Comparison of ENCODE assay signal across 10 cellular contexts in the genomic region with DNA sequence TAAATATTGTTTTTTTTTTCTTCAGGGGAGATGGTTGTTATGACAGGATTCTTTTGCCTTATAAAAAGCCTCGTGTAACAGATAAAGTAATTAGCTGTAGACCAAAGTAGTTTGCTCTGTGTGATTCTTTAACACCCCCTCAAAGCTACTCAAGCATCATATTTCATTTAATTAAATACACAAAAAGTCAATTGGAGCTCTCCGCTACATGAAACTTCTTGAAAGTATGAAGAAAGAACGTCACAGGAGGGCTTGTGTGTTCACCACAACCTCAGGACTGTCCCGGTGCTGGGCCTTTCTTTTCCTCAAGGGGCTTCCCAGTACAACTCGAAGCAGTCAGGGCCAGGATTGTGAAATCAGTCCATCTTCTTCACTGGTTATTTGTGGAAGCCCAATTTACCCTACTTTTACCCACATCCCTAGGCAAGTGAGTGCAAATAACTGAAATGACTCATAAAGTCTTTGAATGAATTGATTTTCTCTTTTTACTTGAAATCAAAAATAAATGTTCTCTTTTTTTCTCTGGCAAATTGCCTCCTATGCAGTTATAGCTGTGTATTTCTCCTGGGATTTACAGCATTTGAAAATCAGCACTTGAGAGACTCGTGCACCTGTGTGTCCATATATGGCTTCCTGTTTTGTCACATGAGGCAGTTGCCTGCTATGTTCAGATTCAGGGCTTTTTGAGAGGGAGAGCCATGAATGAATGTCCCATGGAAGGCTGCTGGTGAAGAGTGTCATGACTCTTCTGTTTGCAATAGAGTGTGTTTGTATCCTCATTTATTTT. TPM values are rescaled to one million over a fixed set of nuclear protein-coding genes. Genes with fewer than 3 reads are reported as not detected.
A peak's percentile ranks its signal among the peaks of the same experiment; 100 is the strongest.
DNase-seq lines count a peak whose midpoint lies in the region; ATAC-seq and TF ChIP-seq lines count a peak whose summit lies in the region.
"Had no signal": no experiment of that assay in that cellular context is flagged by ENCODE, and none has a peak within 500 bp of the region (broad histone marks: within the 10 kb centered on the region; RNA-seq: fewer than 3 reads in every experiment).

No MANE protein-coding gene starts in this region.

- H3F3A ChIP-seq in GM23248 (ENCODE audit: insufficient read depth): no peaks in the 10 kb centered on the region

- H3K27ac ChIP-seq in thyroid gland (no peak overlapping the region), GM23248 (no peak overlapping the region), esophagus squamous epithelium (no peak overlapping the region)

- in situ Hi-C loops in GM23248 (cut with MboI): no loop called here

- no peaks in the 10 kb centered on the region for H3K27me3 ChIP-seq in thyroid gland
- H3K27me3 ChIP-seq in GM23248 (replicated peaks; ENCODE audit: insufficient read depth): peaks cover 4% of the 10 kb centered on the region
- H3K27me3 ChIP-seq in esophagus squamous epithelium: no peaks in the 10 kb centered on the region

- WGBS in thyroid gland, 2 donors: 26 to 31% methylated on average over 6 of the region's 6 CpGs
- WGBS in GM23248 (ENCODE audit: low coverage in 1 of 2, low lambda C conversion rate in 2 of 2, missing lambda C conversion rate in 2 of 2), 2 experiments: 30 to 32% methylated on average over 6 of the region's 6 CpGs
- 22 to 47% methylated on average over 6 of the region's 6 CpGs for WGBS in esophagus squamous epithelium, 2 donors

- intact Hi-C loops in thyroid gland (cut with DNase I) (no loop called here), esophagus squamous epithelium (cut with DNase I) (no loop called here)

- no peaks in the 10 kb centered on the region for H3K79me2 ChIP-seq in GM23248 (ENCODE audit: insufficient read depth)

- H3K9me2 ChIP-seq in GM23248 (ENCODE audit: insufficient read depth): no peaks in the 10 kb centered on the region

- H3K4me2 ChIP-seq in GM23248 (ENCODE audit: unreplicated experiment): no peak overlapping the region

- H2AFZ ChIP-seq in GM23248: no peak overlapping the region

- no peak overlapping the region for H3K9ac ChIP-seq in GM23248

- TF ChIP-seq CTCF in thyroid gland (IDR thresholded peaks at IDR 0.05) (no peak), esophagus squamous epithelium (IDR thresholded peaks at IDR 0.05) (no peak)

- peak; percentile 69 for ATAC-seq in HG02884 (IDR thresholded peaks at IDR 0.05; ENCODE audit: unreplicated experiment)
- ATAC-seq: activated T-helper 17 cell treated with anti-CD3 and anti-CD28 coated beads, Interleukin-2, amount 50 U/mL, for 72 hours had no signal

- no peaks in the 10 kb centered on the region for H3K9me3 ChIP-seq in thyroid gland
- no peaks in the 10 kb centered on the region for H3K9me3 ChIP-seq in GM23248 (ENCODE audit: low read depth)
- no peaks in the 10 kb centered on the region for H3K9me3 ChIP-seq in esophagus squamous epithelium

- H3K4me1 ChIP-seq in thyroid gland (peaks cover 0 to 6% of the 10 kb centered on the region in 2 donors), GM23248 (ENCODE audit: insufficient read depth) (no peaks in the 10 kb centered on the region), esophagus squamous epithelium (no peaks in the 10 kb centered on the region)

- H4K20me1 ChIP-seq in GM23248 (ENCODE audit: insufficient read depth): no peaks in the 10 kb centered on the region

- no peak overlapping the region for H3K4me3 ChIP-seq in thyroid gland (replicated peaks in 1 of 3)
- H3K4me3 ChIP-seq in GM23248: no peak overlapping the region
- H3K4me3 ChIP-seq in esophagus squamous epithelium: no peak overlapping the region

- DNase-seq in NCI-H345 (lab: John Stamatoyannopoulos, UW) (peak; percentile 46), NCI-H345 treated with DMSO at 0.1 percent for 48 hours (lab: John Stamatoyannopoulos, UW; ENCODE audit: unreplicated experiment) (no peak), NCI-H128 (lab: John Stamatoyannopoulos, UW; ENCODE audit: unreplicated experiment) (peak; percentile 19), thyroid gland (peak; percentile 5 to 30), GM23248 (no peak), esophagus squamous epithelium (lab: John Stamatoyannopoulos, UW) (no peak)
- no peak for DNase-seq in activated CD4-positive, alpha-beta T cell treated with anti-CD3 and anti-CD28 coated beads, Interleukin-2, amount 50 U/mL, for 1 hour

- H3K36me3 ChIP-seq in thyroid gland (no peaks in the 10 kb centered on the region), GM23248 (ENCODE audit: low read depth) (no peaks in the 10 kb centered on the region), esophagus squamous epithelium (no peaks in the 10 kb centered on the region)

- TF ChIP-seq POLR2A in thyroid gland (IDR thresholded peaks at IDR 0.05): no peak
- TF ChIP-seq POLR2A in esophagus squamous epithelium (IDR thresholded peaks at IDR 0.05): no peak

RNA-seq across cellular contexts. Expression of gene LINC00305, which starts 48.6 kb away (rescaled TPM):
- total RNA-seq in thyroid gland (not detected), esophagus squamous epithelium (not detected)
- total RNA-seq in GM23248 (2014; rRNA removed; shearing (Covaris generic)): not detected in 2 replicates
- polyA plus RNA-seq in GM23248 (2016; fragmentation: Nextera tagmentation; extraction: Ambion mirVana): not detected in 2 replicates
- total RNA-seq: activated T-helper 17 cell treated with anti-CD3 and anti-CD28 coated beads, Interleukin-2, amount 50 U/mL, for 72 hours; kidney epithelial cell had no signal

Comparison
In these comparisons a context has a peak if more than half of its experiments do, and no peak if none do; other contexts are left out.
1. DNase-seq: peak in NCI-H345 (single experiment), NCI-H128 (single experiment) and thyroid gland (2 of 2); none in NCI-H345 treated with DMSO at 0.1 percent for 48 hours (single experiment), activated CD4-positive, alpha-beta T cell treated with anti-CD3 and anti-CD28 coated beads, Interleukin-2, amount 50 U/mL, for 1 hour (single experiment), GM23248 (single experiment) and esophagus squamous epithelium (single experiment).